8 cellular contexts compared by ENCODE assay signal in the genomic region with DNA sequence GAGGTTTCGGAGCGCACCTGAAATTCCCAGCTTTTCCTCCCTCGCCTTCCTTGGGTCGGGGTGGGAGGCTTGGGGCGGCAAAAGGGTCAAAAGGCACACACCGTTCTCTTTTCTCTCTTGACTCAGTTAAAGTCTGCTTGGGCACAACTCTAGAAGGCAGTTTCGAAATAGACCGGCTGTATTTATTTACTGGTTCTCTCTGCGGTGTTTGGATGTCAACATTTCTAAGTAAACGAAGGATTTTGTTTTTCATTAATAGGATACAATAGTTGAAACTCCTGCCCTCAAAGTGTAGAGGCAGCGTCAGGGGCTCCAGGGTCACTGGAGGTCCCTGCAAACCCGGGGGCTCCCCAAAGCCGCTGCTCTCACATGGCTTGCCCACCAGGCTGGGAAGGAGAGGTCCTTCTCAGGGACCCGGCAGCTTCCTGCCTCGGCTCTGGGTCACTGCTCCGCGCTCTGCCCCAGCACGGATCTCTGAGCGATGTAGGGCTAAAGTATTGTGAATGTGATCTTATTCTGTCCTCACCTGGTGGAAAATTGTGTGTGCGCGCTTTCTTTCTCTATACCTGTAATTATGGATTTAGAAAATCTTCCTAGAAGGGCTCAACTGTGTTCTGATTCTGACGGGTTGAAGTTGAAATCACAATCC. TPM values are rescaled to one million over a fixed set of nuclear protein-coding genes. Genes with fewer than 3 reads are reported as not detected.
A peak's percentile ranks its signal among the peaks of the same experiment; 100 is the strongest.
DNase-seq lines count a peak whose midpoint lies in the region; ATAC-seq, FAIRE-seq and TF ChIP-seq lines count a peak whose summit lies in the region.

No MANE protein-coding gene starts in this region.

- H3K4me3 ChIP-seq in astrocyte (ENCODE audit: insufficient read depth, low read depth, low read length) (peak overlapping the region; percentile 96), left lung (peak overlapping the region; percentile 53 to 54), thoracic aorta (peak overlapping the region; percentile 82)

- peak overlapping the region; percentile 86 for H2AFZ ChIP-seq in astrocyte (ENCODE audit: low read depth, low read length)

- peaks cover 21% of the 10 kb centered on the region for H4K20me1 ChIP-seq in astrocyte (ENCODE audit: insufficient read depth, low read length)

- peak overlapping the region; percentile 84 for H3K9ac ChIP-seq in astrocyte (ENCODE audit: low read length)

- H3K4me1 ChIP-seq in astrocyte (ENCODE audit: insufficient read depth, low read length) (peaks cover 18% of the 10 kb centered on the region), left lung (peaks cover 0 to 8% of the 10 kb centered on the region in 2 donors), thoracic aorta (ENCODE audit: control insufficient read depth in 1 of 2, low read depth in 2 of 2) (peaks cover under 1 to 28% of the 10 kb centered on the region in 2 donors)

- H3K27me3 ChIP-seq in astrocyte (ENCODE audit: insufficient read depth, low read length) (no peaks in the 10 kb centered on the region), left lung (peaks cover 9 to 42% of the 10 kb centered on the region in 2 donors), thoracic aorta (replicated peaks; ENCODE audit: insufficient read depth) (no peaks in the 10 kb centered on the region)

- peaks cover 50% of the 10 kb centered on the region for H3K79me2 ChIP-seq in astrocyte (ENCODE audit: insufficient read depth, low read length)

- TF ChIP-seq CTCF in astrocyte (IDR thresholded peaks at IDR 0.05; ENCODE audit: insufficient read depth, low read depth, low read length), result no peak
- TF ChIP-seq CTCF in left lung (IDR thresholded peaks at IDR 0.05), result no peak
- TF ChIP-seq CTCF in thoracic aorta (IDR thresholded peaks at IDR 0.05), result no peak

- no peak for ATAC-seq in activated CD8-positive, alpha-beta memory T cell treated with anti-CD3 and anti-CD28 coated beads, Interleukin-2, amount 10 ng/mL, durations not matched to agents 7 days and 5 days
- ATAC-seq in left lung, result peak; percentile 14
- no peak for ATAC-seq in thoracic aorta (ENCODE audit: insufficient number of reproducible peaks, low FRiP score, low read depth)
- no peak for ATAC-seq in HG02759 (IDR thresholded peaks at IDR 0.05; ENCODE audit: unreplicated experiment)

- H3K27ac ChIP-seq in astrocyte (ENCODE audit: low read depth, low read length) (no peak overlapping the region), left lung (no peak overlapping the region), thoracic aorta (peak overlapping the region; percentile 70 to 81)

- H3K9me3 ChIP-seq in astrocyte (ENCODE audit: insufficient read depth, low read depth, low read length) (no peaks in the 10 kb centered on the region), left lung (no peaks in the 10 kb centered on the region), thoracic aorta (no peaks in the 10 kb centered on the region)

- H3K4me3 Mint-ChIP-seq in activated CD8-positive, alpha-beta memory T cell treated with anti-CD3 and anti-CD28 coated beads, Interleukin-2, amount 10 ng/mL, durations not matched to agents 7 days and 5 days, result peak overlapping the region; percentile 75
- peak overlapping the region; percentile 93 for H3K4me3 Mint-ChIP-seq in astrocyte (ENCODE audit: unreplicated experiment)

- peaks cover 27% of the 10 kb centered on the region for H3K27me3 Mint-ChIP-seq in activated CD8-positive, alpha-beta memory T cell treated with anti-CD3 and anti-CD28 coated beads, Interleukin-2, amount 10 ng/mL, durations not matched to agents 7 days and 5 days
- no peaks in the 10 kb centered on the region for H3K27me3 Mint-ChIP-seq in astrocyte (ENCODE audit: low read depth, unreplicated experiment)

- in situ Hi-C loops in KBM-7 (cut with MboI; ENCODE audit: low pct_unique_long_range_greater_than_20kb, low sequenced_read_pairs), result no loop called here

- peak overlapping the region; percentile 96 for H3K4me2 ChIP-seq in astrocyte (ENCODE audit: low read length)

- intact Hi-C loops in left lung (cut with DNase I), result no loop called here

- peaks cover 13% of the 10 kb centered on the region for H3K4me1 Mint-ChIP-seq in activated CD8-positive, alpha-beta memory T cell treated with anti-CD3 and anti-CD28 coated beads, Interleukin-2, amount 10 ng/mL, durations not matched to agents 7 days and 5 days
- H3K4me1 Mint-ChIP-seq in astrocyte (ENCODE audit: low read depth, unreplicated experiment), result peaks cover 2% of the 10 kb centered on the region

- no peak for DNase-seq in activated CD8-positive, alpha-beta memory T cell treated with anti-CD3 and anti-CD28 coated beads, Interleukin-2, amount 10 ng/mL, durations not matched to agents 7 days and 5 days
- DNase-seq in activated CD8-positive, alpha-beta memory T cell treated with anti-CD3 and anti-CD28 coated beads for 24 hours, result no peak
- no peak for DNase-seq in astrocyte (ENCODE audit: low read depth)
- DNase-seq in left lung, result no peak
- DNase-seq in thoracic aorta (ENCODE audit: low spot score), result no peak
- no peak for DNase-seq in OCI-M1 (lab: John Stamatoyannopoulos, UW)
- no peak for DNase-seq in KBM-7

- FAIRE-seq in astrocyte (lab: Jason Lieb, UNC), result no peak

- H3K36me3 ChIP-seq in astrocyte (ENCODE audit: insufficient read depth, low read length) (no peaks in the 10 kb centered on the region), left lung (no peaks in the 10 kb centered on the region), thoracic aorta (no peaks in the 10 kb centered on the region)

- no peak overlapping the region for H3K27ac Mint-ChIP-seq in activated CD8-positive, alpha-beta memory T cell treated with anti-CD3 and anti-CD28 coated beads, Interleukin-2, amount 10 ng/mL, durations not matched to agents 7 days and 5 days
- H3K27ac Mint-ChIP-seq in astrocyte (ENCODE audit: unreplicated experiment), result no peak overlapping the region

- no peaks in the 10 kb centered on the region for H3K9me3 Mint-ChIP-seq in activated CD8-positive, alpha-beta memory T cell treated with anti-CD3 and anti-CD28 coated beads, Interleukin-2, amount 10 ng/mL, durations not matched to agents 7 days and 5 days (ENCODE audit: low read depth)
- H3K9me3 Mint-ChIP-seq in astrocyte (ENCODE audit: unreplicated experiment), result no peaks in the 10 kb centered on the region

- CTCF ChIA-PET in activated CD8-positive, alpha-beta memory T cell treated with anti-CD3 and anti-CD28 coated beads, Interleukin-2, amount 10 ng/mL, durations not matched to agents 7 days and 5 days (lab: Charles Lee), result interaction anchor here (0.6 to 1.3 kb wide), 3 partner anchors 10 to 454 kb away, joined by 3 read pairs; no protein-coding TSS in a partner anchor

- H3K36me3 Mint-ChIP-seq in activated CD8-positive, alpha-beta memory T cell treated with anti-CD3 and anti-CD28 coated beads, Interleukin-2, amount 10 ng/mL, durations not matched to agents 7 days and 5 days, result no peaks in the 10 kb centered on the region
- H3K36me3 Mint-ChIP-seq in astrocyte (ENCODE audit: low read depth, unreplicated experiment), result no peaks in the 10 kb centered on the region

RNA-seq across cellular contexts. Expression of gene BMERB1, which starts 1.0 kb away (rescaled TPM):
- 10 to 100 TPM in 1 of 2 experiments, 1 to 10 TPM in 1; 4.5 to 11.9 TPM for total RNA-seq in activated CD8-positive, alpha-beta memory T cell treated with anti-CD3 and anti-CD28 coated beads, Interleukin-2, amount 10 ng/mL, durations not matched to agents 7 days and 5 days
- total RNA-seq in astrocyte, result 15.5 and 20.1 TPM in 2 replicates
- 10 to 100 TPM; 12.0 to 12.9 TPM for total RNA-seq in left lung
- 10 to 100 TPM; 75.1 to 95.2 TPM for total RNA-seq in thoracic aorta

RNA-seq across cellular contexts. Expression of gene MPV17L, which starts 39.8 kb away (rescaled TPM):
- under 1 TPM in 1 of 2 experiments, not detected in 1; 0.26 TPM for total RNA-seq in activated CD8-positive, alpha-beta memory T cell treated with anti-CD3 and anti-CD28 coated beads, Interleukin-2, amount 10 ng/mL, durations not matched to agents 7 days and 5 days
- total RNA-seq in astrocyte (0.65 and 0.73 TPM in 2 replicates), left lung (1 to 10 TPM; 1.4 to 1.5 TPM), thoracic aorta (1 to 10 TPM; 5.0 to 8.2 TPM)

RNA-seq across cellular contexts. Expression of gene NPIPA5, which starts 57.2 kb away (rescaled TPM):
- total RNA-seq in activated CD8-positive, alpha-beta memory T cell treated with anti-CD3 and anti-CD28 coated beads, Interleukin-2, amount 10 ng/mL, durations not matched to agents 7 days and 5 days, result 10 to 100 TPM; 20.9 to 22.5 TPM
- 0.82 and 1.1 TPM in 2 replicates for total RNA-seq in astrocyte
- 10 to 100 TPM; 13.6 to 17.7 TPM for total RNA-seq in left lung
- 10 to 100 TPM in 1 of 2 donors, 1 to 10 TPM in 1; 5.4 to 28.6 TPM for total RNA-seq in thoracic aorta

Comparison
In these comparisons a context has a peak if more than half of its experiments do, and no peak if none do; other contexts are left out.
1. H3K27ac ChIP-seq: peak in thoracic aorta (2 of 2); none in astrocyte (single experiment) and left lung (0 of 2).
2. Peak in every context shown above with its lines, with median percentiles within 50 percentile points of each other: H3K4me3 ChIP-seq.